ENCODE assay signal across 13 cellular contexts in the genomic region with DNA sequence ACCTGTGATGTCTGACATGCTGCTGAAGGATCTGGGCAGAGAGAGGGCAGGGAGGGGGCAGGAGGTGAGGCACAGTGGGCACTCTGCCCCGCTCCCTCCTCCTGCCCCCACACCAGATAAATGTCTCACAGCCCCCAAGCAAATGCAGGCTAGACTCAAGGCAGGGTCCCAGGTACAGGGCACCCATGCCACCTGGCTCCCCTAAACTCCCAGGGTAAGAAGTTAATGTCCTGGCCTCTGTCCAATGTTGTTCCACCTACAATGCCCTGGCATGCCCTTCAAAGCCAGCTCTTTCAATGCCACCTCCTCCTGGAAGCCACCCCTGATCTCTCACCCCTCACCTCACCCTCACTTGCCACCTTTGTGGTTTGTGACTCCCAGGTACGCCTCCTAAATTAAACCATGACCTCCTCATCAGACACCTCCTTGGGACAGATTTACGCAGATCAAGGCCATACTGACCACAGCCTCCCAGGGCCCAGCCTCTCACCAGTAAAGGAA. TPM values are rescaled to one million over a fixed set of nuclear protein-coding genes. Genes with fewer than 3 reads are reported as not detected.
DNase-seq lines count a peak whose midpoint lies in the region; ATAC-seq and TF ChIP-seq lines count a peak whose summit lies in the region.
"Had no signal": no experiment of that assay in that cellular context is flagged by ENCODE, and none has a peak within 500 bp of the region (broad histone marks: within the 10 kb centered on the region; RNA-seq: fewer than 3 reads in every experiment).

No MANE protein-coding gene starts in this region.

- H3K4me1 ChIP-seq in body of pancreas, result peaks cover 70% of the 10 kb centered on the region
- H3K4me1 ChIP-seq in lower lobe of right lung, result peaks cover 61% of the 10 kb centered on the region
- peaks cover 6 to 65% (median 42%) of the 10 kb centered on the region in 6 donors for H3K4me1 ChIP-seq in spleen

- H3K9me3 ChIP-seq in body of pancreas, result no peaks in the 10 kb centered on the region
- H3K9me3 ChIP-seq in lower lobe of right lung, result no peaks in the 10 kb centered on the region
- no peaks in the 10 kb centered on the region for H3K9me3 ChIP-seq in spleen

- WGBS in body of pancreas, 2 donors, result 91 to 92% methylated on average over 2 to 3 of the region's 3 CpGs
- WGBS in spleen, 5 donors, result 75 to 91% (median 86%) methylated on average over 3 of the region's 3 CpGs

- TF ChIP-seq CTCF in Calu3 (IDR thresholded peaks at IDR 0.05; ENCODE audit: unreplicated experiment) (no peak), body of pancreas (IDR thresholded peaks at IDR 0.05) (no peak), lower lobe of right lung (IDR thresholded peaks at IDR 0.05) (no peak), spleen (IDR thresholded peaks at IDR 0.05 in 8 of 11, conservative IDR thresholded peaks at IDR 0.05 in 3 of 11) (no peak), glutamatergic neuron (IDR thresholded peaks at IDR 0.05; ENCODE audit: partially characterized antibody, unreplicated experiment) (no peak)

- H3K4me3 ChIP-seq in body of pancreas, result no peak overlapping the region
- no peak overlapping the region for H3K4me3 ChIP-seq in lower lobe of right lung
- H3K4me3 ChIP-seq in spleen, result no peak overlapping the region

- ATAC-seq in body of pancreas (no peak), lower lobe of right lung (no peak), GM18498 (IDR thresholded peaks at IDR 0.05; ENCODE audit: unreplicated experiment) (no peak)
- ATAC-seq: T-cell had no signal

- H3K27ac Mint-ChIP-seq in Calu3 (ENCODE audit: unreplicated experiment) (peak overlapping the region; percentile 72), glutamatergic neuron (ENCODE audit: unreplicated experiment) (no peak overlapping the region)
- H3K27ac Mint-ChIP-seq: T-cell had no signal

- H3K4me1 Mint-ChIP-seq in Calu3 (ENCODE audit: low read depth, unreplicated experiment) (peaks cover 49% of the 10 kb centered on the region), glutamatergic neuron (ENCODE audit: low read depth, unreplicated experiment) (peaks cover 22% of the 10 kb centered on the region)

- H3K27ac ChIP-seq in body of pancreas, result peak overlapping the region; percentile 88 to 95 (median 93)
- H3K27ac ChIP-seq in lower lobe of right lung, result peak overlapping the region; percentile 87
- peak overlapping the region; percentile 41 to 87 (median 76) for H3K27ac ChIP-seq in spleen

- no peaks in the 10 kb centered on the region for H3K27me3 ChIP-seq in body of pancreas
- no peaks in the 10 kb centered on the region for H3K27me3 ChIP-seq in lower lobe of right lung (ENCODE audit: low read depth)
- H3K27me3 ChIP-seq in spleen (replicated peaks in 1 of 7), result peaks cover 0 to 28% (median 0%) of the 10 kb centered on the region in 7 donors

- H3K9me3 Mint-ChIP-seq in Calu3 (ENCODE audit: low read depth, unreplicated experiment) (no peaks in the 10 kb centered on the region), glutamatergic neuron (ENCODE audit: unreplicated experiment) (peaks cover 3% of the 10 kb centered on the region)
- H3K9me3 Mint-ChIP-seq: T-cell had no signal

- peaks cover 69% of the 10 kb centered on the region for H3K36me3 Mint-ChIP-seq in Calu3 (ENCODE audit: insufficient read depth, unreplicated experiment)
- H3K36me3 Mint-ChIP-seq in glutamatergic neuron (ENCODE audit: unreplicated experiment), result no peaks in the 10 kb centered on the region
- H3K36me3 Mint-ChIP-seq: T-cell had no signal

- DNase-seq in Calu3 (no peak), body of pancreas (no peak), lower lobe of right lung (no peak), spleen (no peak), A172 (ENCODE audit: low spot score) (no peak), AG08396 (ENCODE audit: low spot score) (no peak), glutamatergic neuron (no peak)
- DNase-seq: activated effector memory CD4-positive, alpha-beta T cell treated with anti-CD3 and anti-CD28 coated beads, Interleukin-2, amount 50 U/mL, for 16 hours; AML-193; mammary epithelial cell; NCI-H1930; T-cell had no signal

- CTCF ChIA-PET in Calu3 (lab: Charles Lee), result no interaction called here

- H3K36me3 ChIP-seq in body of pancreas (replicated peaks in 1 of 2; ENCODE audit: insufficient read depth in 1 of 2, low read depth in 2 of 2) (peaks cover 0 to 4% of the 10 kb centered on the region in 2 donors), lower lobe of right lung (peaks cover 19% of the 10 kb centered on the region), spleen (peaks cover 0 to 20% (median 0%) of the 10 kb centered on the region in 6 donors)

- H3K4me3 Mint-ChIP-seq in Calu3 (ENCODE audit: low read depth, unreplicated experiment) (peak overlapping the region; percentile 34), glutamatergic neuron (ENCODE audit: unreplicated experiment) (no peak overlapping the region)
- H3K4me3 Mint-ChIP-seq: T-cell had no signal

- intact Hi-C loops in Calu3 (cut with micrococcal nuclease; ENCODE audit: unreplicated experiment) (no loop called here), body of pancreas (cut with DNase I) (no loop called here), lower lobe of right lung (cut with DNase I) (no loop called here), spleen (cut with DNase I; ENCODE audit: low total_unique reads) (no loop called here)

- TF ChIP-seq POLR2A in body of pancreas (IDR thresholded peaks at IDR 0.05), result no peak
- TF ChIP-seq POLR2A in spleen (IDR thresholded peaks at IDR 0.05), result no peak

- BruUV-seq in Calu3 (replicated peaks; lab: Mats Ljungman, UMichigan), result no TSS peak

- H3K27me3 Mint-ChIP-seq in Calu3 (ENCODE audit: unreplicated experiment) (no peaks in the 10 kb centered on the region), glutamatergic neuron (ENCODE audit: unreplicated experiment) (peaks cover 13% of the 10 kb centered on the region)

RNA-seq across cellular contexts. Expression of a gene that starts 16.0 kb away (rescaled TPM):
- total RNA-seq in Calu3 (2022) (40.5 and 49.2 TPM in 2 replicates), body of pancreas (10 to 100 TPM; 17.4 to 28.7 TPM), lower lobe of right lung (14.9 TPM), spleen (10 to 100 TPM in 4 of 7 donors, 1 to 10 TPM in 3; 6.9 to 12.5 (median 11.3) TPM), glutamatergic neuron (ENCODE audit: unreplicated experiment) (2.7 TPM)
- polyA plus RNA-seq in spleen, result 1 to 10 TPM; 2.5 to 9.1 (median 5.7) TPM
- 20.4 and 41.0 TPM in 2 replicates for total RNA-seq in A172 (2014; rRNA removed; shearing (Covaris generic))

RNA-seq across cellular contexts. Expression of a gene that starts 17.0 kb away (rescaled TPM):
- total RNA-seq in Calu3 (2022) (19.0 and 22.1 TPM in 2 replicates), body of pancreas (1 to 10 TPM; 3.0 to 7.3 TPM), lower lobe of right lung (71.0 TPM), spleen (100 to 1,000 TPM in 4 of 7 donors, 10 to 100 TPM in 3; 93.5 to 138 (median 101) TPM), glutamatergic neuron (ENCODE audit: unreplicated experiment) (61.1 TPM)
- 10 to 100 TPM; 38.7 to 65.8 (median 51.1) TPM for polyA plus RNA-seq in spleen
- total RNA-seq in A172 (2014; rRNA removed; shearing (Covaris generic)), result 0.86 and 0.95 TPM in 2 replicates

RNA-seq across cellular contexts. Expression of a gene that starts 57.0 kb away (rescaled TPM):
- total RNA-seq in Calu3 (2022) (156 and 162 TPM in 2 replicates), body of pancreas (10 to 100 TPM; 73.2 to 84.7 TPM), lower lobe of right lung (46.0 TPM), spleen (10 to 100 TPM; 13.2 to 35.7 (median 22.4) TPM), glutamatergic neuron (ENCODE audit: unreplicated experiment) (2.1 TPM)
- 10 to 100 TPM in 1 of 3 donors, 1 to 10 TPM in 2; 4.6 to 13.7 (median 4.8) TPM for polyA plus RNA-seq in spleen
- total RNA-seq in A172 (2014; rRNA removed; shearing (Covaris generic)), result 18.2 and 23.0 TPM in 2 replicates
